9 cellular contexts compared by ENCODE assay signal in genomic region chr12:54596526-54596946, GRCh38. TPM values are rescaled to one million over a fixed set of nuclear protein-coding genes. Genes with fewer than 3 reads are reported as not detected.
A peak's percentile ranks its signal among the peaks of the same experiment; 100 is the strongest.
DNase-seq lines count a peak whose midpoint lies in the region; ATAC-seq and TF ChIP-seq lines count a peak whose summit lies in the region.
"Had no signal": no experiment of that assay in that cellular context is flagged by ENCODE, and none has a peak within 500 bp of the region (broad histone marks: within the 10 kb centered on the region; RNA-seq: fewer than 3 reads in every experiment).

No MANE protein-coding gene starts in this region.

- CTCF ChIA-PET in activated CD8-positive, alpha-beta memory T cell treated with anti-CD3 and anti-CD28 coated beads, Interleukin-2, amount 10 ng/mL, durations not matched to agents 7 days and 5 days (lab: Charles Lee): interaction anchor here (1.1 to 3.9 kb wide), 6 partner anchors 8 to 475 kb away, joined by 3 to 29 read pairs (median 9); no protein-coding TSS in a partner anchor

- peak; percentile 64 for ATAC-seq in activated CD8-positive, alpha-beta memory T cell treated with anti-CD3 and anti-CD28 coated beads, Interleukin-2, amount 10 ng/mL, durations not matched to agents 7 days and 5 days
- ATAC-seq in GM19463 (IDR thresholded peaks at IDR 0.05; ENCODE audit: unreplicated experiment): no peak

- no peak overlapping the region for H3K27ac Mint-ChIP-seq in activated CD8-positive, alpha-beta memory T cell treated with anti-CD3 and anti-CD28 coated beads, Interleukin-2, amount 10 ng/mL, durations not matched to agents 7 days and 5 days

- in situ Hi-C loops in GM13976 (cut with MboI; ENCODE audit: low sequenced_read_pairs, unreplicated experiment): no loop called here

- H3K4me1 Mint-ChIP-seq in activated CD8-positive, alpha-beta memory T cell treated with anti-CD3 and anti-CD28 coated beads, Interleukin-2, amount 10 ng/mL, durations not matched to agents 7 days and 5 days: no peaks in the 10 kb centered on the region

- DNase-seq in A172 (ENCODE audit: low spot score) (peak; percentile 60), GM13976 (ENCODE audit: low spot score) (peak; percentile 56), NCI-H460 (ENCODE audit: extremely low read depth, low read depth) (peak; percentile 64), epithelial cell of proximal tubule (ENCODE audit: low read depth) (no peak), mucosa of gallbladder (ENCODE audit: low spot score) (peak; percentile 68)
- peak; percentile 63 for DNase-seq in activated CD8-positive, alpha-beta memory T cell treated with anti-CD3 and anti-CD28 coated beads, Interleukin-2, amount 10 ng/mL, durations not matched to agents 7 days and 5 days
- DNase-seq in stimulated activated CD8-positive, alpha-beta memory T cell treated with anti-CD3 and anti-CD28 coated beads, Interleukin-7, amount 100 ng/mL, for 4 hours (ENCODE audit: low read depth in 2 of 2): peak; percentile 5 to 14

- TF ChIP-seq CTCF in GM13976 (IDR thresholded peaks at IDR 0.05; ENCODE audit: borderline replicate concordance, control extremely low read depth, extremely low read depth, insufficient read depth, missing control alignments) (peak; percentile 75), epithelial cell of proximal tubule (conservative IDR thresholded peaks at IDR 0.05; ENCODE audit: low read depth, low read length) (peak; percentile 95)

- no peaks in the 10 kb centered on the region for H3K9me3 Mint-ChIP-seq in activated CD8-positive, alpha-beta memory T cell treated with anti-CD3 and anti-CD28 coated beads, Interleukin-2, amount 10 ng/mL, durations not matched to agents 7 days and 5 days (ENCODE audit: low read depth)

- H3K4me3 ChIP-seq in epithelial cell of proximal tubule (ENCODE audit: low read depth, low read length): no peak overlapping the region

- H3K36me3 Mint-ChIP-seq in activated CD8-positive, alpha-beta memory T cell treated with anti-CD3 and anti-CD28 coated beads, Interleukin-2, amount 10 ng/mL, durations not matched to agents 7 days and 5 days: no peaks in the 10 kb centered on the region

- no peak overlapping the region for H3K4me3 Mint-ChIP-seq in activated CD8-positive, alpha-beta memory T cell treated with anti-CD3 and anti-CD28 coated beads, Interleukin-2, amount 10 ng/mL, durations not matched to agents 7 days and 5 days

- H3K27me3 Mint-ChIP-seq in activated CD8-positive, alpha-beta memory T cell treated with anti-CD3 and anti-CD28 coated beads, Interleukin-2, amount 10 ng/mL, durations not matched to agents 7 days and 5 days: peaks cover 25% of the 10 kb centered on the region

RNA-seq across cellular contexts. Expression of gene PPP1R1A, which starts 8.1 kb away (rescaled TPM):
- not detected in 2 replicates for total RNA-seq in A172 (2014; rRNA removed; shearing (Covaris generic))
- not detected in 2 replicates for total RNA-seq in NCI-H460 (2014; rRNA removed; shearing (Covaris generic))
- not detected in 2 replicates for polyA plus RNA-seq in NCI-H460 (2014; cell fraction: nucleus; rRNA removed)
- total RNA-seq in activated CD8-positive, alpha-beta memory T cell treated with anti-CD3 and anti-CD28 coated beads, Interleukin-2, amount 10 ng/mL, durations not matched to agents 7 days and 5 days: not detected
- total RNA-seq in epithelial cell of proximal tubule: 0.87 and 11.1 TPM in 2 replicates
- total RNA-seq in mucosa of gallbladder: 17.2 TPM
- total RNA-seq: mononuclear cell had no signal

RNA-seq across cellular contexts. Expression of gene LACRT, which starts 38.2 kb away (rescaled TPM):
- total RNA-seq in A172 (2014; rRNA removed; shearing (Covaris generic)): not detected in 2 replicates
- total RNA-seq in NCI-H460 (2014; rRNA removed; shearing (Covaris generic)): not detected in 2 replicates
- not detected in 2 replicates for polyA plus RNA-seq in NCI-H460 (2014; cell fraction: nucleus; rRNA removed)
- not detected for total RNA-seq in activated CD8-positive, alpha-beta memory T cell treated with anti-CD3 and anti-CD28 coated beads, Interleukin-2, amount 10 ng/mL, durations not matched to agents 7 days and 5 days
- total RNA-seq in epithelial cell of proximal tubule: not detected in 2 replicates
- total RNA-seq in mucosa of gallbladder: not detected
- total RNA-seq: mononuclear cell had no signal

RNA-seq across cellular contexts. Expression of gene PDE1B, which starts 47.1 kb away (rescaled TPM):
- 0.10 TPM in 1 of 2 replicates, not detected in the other for total RNA-seq in A172 (2014; rRNA removed; shearing (Covaris generic))
- total RNA-seq in NCI-H460 (2014; rRNA removed; shearing (Covaris generic)): not detected in 2 replicates
- polyA plus RNA-seq in NCI-H460 (2014; cell fraction: nucleus; rRNA removed): 0.02 TPM in 1 of 2 replicates, not detected in the other
- 10 to 100 TPM; 10.6 to 14.3 TPM for total RNA-seq in activated CD8-positive, alpha-beta memory T cell treated with anti-CD3 and anti-CD28 coated beads, Interleukin-2, amount 10 ng/mL, durations not matched to agents 7 days and 5 days
- total RNA-seq in epithelial cell of proximal tubule: 0.14 and 0.63 TPM in 2 replicates
- total RNA-seq in mucosa of gallbladder: 3.2 TPM

RNA-seq across cellular contexts. Expression of gene DCD, which starts 51.6 kb away (rescaled TPM):
- not detected in 2 replicates for total RNA-seq in A172 (2014; rRNA removed; shearing (Covaris generic))
- not detected in 2 replicates for total RNA-seq in NCI-H460 (2014; rRNA removed; shearing (Covaris generic))
- not detected in 2 replicates for polyA plus RNA-seq in NCI-H460 (2014; cell fraction: nucleus; rRNA removed)
- total RNA-seq in activated CD8-positive, alpha-beta memory T cell treated with anti-CD3 and anti-CD28 coated beads, Interleukin-2, amount 10 ng/mL, durations not matched to agents 7 days and 5 days: not detected
- total RNA-seq in epithelial cell of proximal tubule: not detected in 2 replicates
- not detected for total RNA-seq in mucosa of gallbladder
- total RNA-seq: mononuclear cell had no signal
